In the genomic region with DNA sequence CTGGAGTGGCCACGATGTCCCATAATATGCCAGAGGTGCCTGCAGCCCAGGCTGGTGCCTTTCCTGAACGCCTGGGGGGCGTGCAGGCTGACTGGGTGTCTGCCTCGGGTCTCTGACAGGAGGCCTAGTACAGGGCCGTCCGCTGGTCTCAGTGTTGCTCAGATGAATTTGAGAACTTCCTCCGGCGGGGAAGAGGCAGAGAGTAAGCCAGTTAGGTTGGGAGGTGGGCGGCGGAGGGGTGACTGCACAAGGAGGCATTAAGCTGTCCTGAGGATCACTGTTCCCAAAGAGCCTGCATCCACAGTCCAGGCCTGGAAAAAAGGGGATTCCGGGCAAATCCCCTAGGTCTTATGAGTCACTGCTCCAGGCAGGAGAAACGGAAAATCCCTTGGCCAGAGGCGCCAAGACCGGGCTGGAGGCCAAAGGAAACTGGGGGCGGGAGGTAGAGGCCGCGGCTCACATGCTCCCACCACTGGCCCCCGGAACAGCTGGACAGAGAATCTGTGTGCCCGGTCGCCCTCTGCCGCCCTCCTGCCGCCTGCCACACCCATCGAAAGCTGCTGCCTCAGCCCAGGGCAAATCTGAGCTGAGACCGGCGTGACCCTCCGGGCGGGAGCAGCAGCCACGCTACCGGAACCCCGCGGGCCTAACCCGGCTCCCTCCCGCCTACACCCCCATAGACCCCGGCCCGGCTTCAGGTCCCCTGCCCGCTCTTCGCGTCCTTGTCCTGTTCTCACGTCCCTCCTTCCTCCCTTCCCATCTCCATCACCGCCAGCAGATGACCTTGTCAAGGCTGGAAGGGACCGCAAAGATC, we compare ENCODE assay signal across 1 cellular context.
A peak's percentile ranks its signal among the peaks of the same experiment; 100 is the strongest.
TF ChIP-seq lines count a peak whose summit lies in the region.

No MANE protein-coding gene starts in this region.

TF ChIP-seq in SK-N-SH, 30 proteins besides CTCF, POLR2A, EP300 and RAD21 (continued from another document):
- TF ChIP-seq, protein P1, sequence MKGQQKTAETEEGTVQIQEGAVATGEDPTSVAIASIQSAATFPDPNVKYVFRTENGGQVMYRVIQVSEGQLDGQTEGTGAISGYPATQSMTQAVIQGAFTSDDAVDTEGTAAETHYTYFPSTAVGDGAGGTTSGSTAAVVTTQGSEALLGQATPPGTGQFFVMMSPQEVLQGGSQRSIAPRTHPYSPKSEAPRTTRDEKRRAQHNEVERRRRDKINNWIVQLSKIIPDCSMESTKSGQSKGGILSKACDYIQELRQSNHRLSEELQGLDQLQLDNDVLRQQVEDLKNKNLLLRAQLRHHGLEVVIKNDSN (IDR thresholded peaks at IDR 0.05; ENCODE audit: borderline replicate concordance, low read depth), result 0 out of 2 replicates have a peak, but pooled peaks have one; percentile 32
- TF ChIP-seq CHD2 (IDR thresholded peaks at IDR 0.05; ENCODE audit: low read length, partially characterized antibody) (no peak), JUND (IDR thresholded peaks at IDR 0.05) (peak; percentile 98), NFIC (IDR thresholded peaks at IDR 0.05; ENCODE audit: borderline replicate concordance) (peak; percentile 100), RFX5 (IDR thresholded peaks at IDR 0.05; ENCODE audit: low read length) (no peak), EZH2phosphoT487 (IDR thresholded peaks at IDR 0.05; ENCODE audit: borderline replicate concordance, low read depth) (no peak), SIN3A (IDR thresholded peaks at IDR 0.05; ENCODE audit: borderline replicate concordance, low read depth, low read length) (peak; percentile 55; the same call in 1 of the 2 replicates), NRF1 (IDR thresholded peaks at IDR 0.05; ENCODE audit: low read depth, low read length) (no peak), FOXM1 (IDR thresholded peaks at IDR 0.05; ENCODE audit: low read depth) (no peak), GABPA (IDR thresholded peaks at IDR 0.05; ENCODE audit: low read depth) (no peak), POLR2AphosphoS5 (IDR thresholded peaks at IDR 0.05; ENCODE audit: low read depth, low read length) (peak; percentile 80; the same call in 1 of the 2 replicates), TAF1 (IDR thresholded peaks at IDR 0.05; ENCODE audit: borderline replicate concordance, low read depth, low read length) (no peak), GATA2 (CRISPR knock-in tag; IDR thresholded peaks at IDR 0.05) (no peak), TCF12 (IDR thresholded peaks at IDR 0.05) (peak; percentile 85), TEAD4 (IDR thresholded peaks at IDR 0.05; ENCODE audit: borderline replicate concordance, insufficient read depth) (peak; percentile 81), ELF1 (IDR thresholded peaks at IDR 0.05) (no peak), YY1 (IDR thresholded peaks at IDR 0.05; ENCODE audit: low read depth) (no peak), FOSL2 (IDR thresholded peaks at IDR 0.05; ENCODE audit: borderline replicate concordance, low read depth) (peak; percentile 98), RXRA (IDR thresholded peaks at IDR 0.05; ENCODE audit: borderline replicate concordance, low read depth) (peak; percentile 70; the same call in 1 of the 2 replicates), SMC3 (IDR thresholded peaks at IDR 0.05; ENCODE audit: low read depth, low read length) (no peak), FOXJ3 (CRISPR knock-in tag; IDR thresholded peaks at IDR 0.05) (no peak)
- TF ChIP-seq, protein P2, sequence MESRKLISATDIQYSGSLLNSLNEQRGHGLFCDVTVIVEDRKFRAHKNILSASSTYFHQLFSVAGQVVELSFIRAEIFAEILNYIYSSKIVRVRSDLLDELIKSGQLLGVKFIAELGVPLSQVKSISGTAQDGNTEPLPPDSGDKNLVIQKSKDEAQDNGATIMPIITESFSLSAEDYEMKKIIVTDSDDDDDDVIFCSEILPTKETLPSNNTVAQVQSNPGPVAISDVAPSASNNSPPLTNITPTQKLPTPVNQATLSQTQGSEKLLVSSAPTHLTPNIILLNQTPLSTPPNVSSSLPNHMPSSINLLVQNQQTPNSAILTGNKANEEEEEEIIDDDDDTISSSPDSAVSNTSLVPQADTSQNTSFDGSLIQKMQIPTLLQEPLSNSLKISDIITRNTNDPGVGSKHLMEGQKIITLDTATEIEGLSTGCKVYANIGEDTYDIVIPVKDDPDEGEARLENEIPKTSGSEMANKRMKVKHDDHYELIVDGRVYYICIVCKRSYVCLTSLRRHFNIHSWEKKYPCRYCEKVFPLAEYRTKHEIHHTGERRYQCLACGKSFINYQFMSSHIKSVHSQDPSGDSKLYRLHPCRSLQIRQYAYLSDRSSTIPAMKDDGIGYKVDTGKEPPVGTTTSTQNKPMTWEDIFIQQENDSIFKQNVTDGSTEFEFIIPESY (IDR thresholded peaks at IDR 0.05; ENCODE audit: borderline replicate concordance, low read depth), result peak; percentile 72
- TF ChIP-seq, protein P3, sequence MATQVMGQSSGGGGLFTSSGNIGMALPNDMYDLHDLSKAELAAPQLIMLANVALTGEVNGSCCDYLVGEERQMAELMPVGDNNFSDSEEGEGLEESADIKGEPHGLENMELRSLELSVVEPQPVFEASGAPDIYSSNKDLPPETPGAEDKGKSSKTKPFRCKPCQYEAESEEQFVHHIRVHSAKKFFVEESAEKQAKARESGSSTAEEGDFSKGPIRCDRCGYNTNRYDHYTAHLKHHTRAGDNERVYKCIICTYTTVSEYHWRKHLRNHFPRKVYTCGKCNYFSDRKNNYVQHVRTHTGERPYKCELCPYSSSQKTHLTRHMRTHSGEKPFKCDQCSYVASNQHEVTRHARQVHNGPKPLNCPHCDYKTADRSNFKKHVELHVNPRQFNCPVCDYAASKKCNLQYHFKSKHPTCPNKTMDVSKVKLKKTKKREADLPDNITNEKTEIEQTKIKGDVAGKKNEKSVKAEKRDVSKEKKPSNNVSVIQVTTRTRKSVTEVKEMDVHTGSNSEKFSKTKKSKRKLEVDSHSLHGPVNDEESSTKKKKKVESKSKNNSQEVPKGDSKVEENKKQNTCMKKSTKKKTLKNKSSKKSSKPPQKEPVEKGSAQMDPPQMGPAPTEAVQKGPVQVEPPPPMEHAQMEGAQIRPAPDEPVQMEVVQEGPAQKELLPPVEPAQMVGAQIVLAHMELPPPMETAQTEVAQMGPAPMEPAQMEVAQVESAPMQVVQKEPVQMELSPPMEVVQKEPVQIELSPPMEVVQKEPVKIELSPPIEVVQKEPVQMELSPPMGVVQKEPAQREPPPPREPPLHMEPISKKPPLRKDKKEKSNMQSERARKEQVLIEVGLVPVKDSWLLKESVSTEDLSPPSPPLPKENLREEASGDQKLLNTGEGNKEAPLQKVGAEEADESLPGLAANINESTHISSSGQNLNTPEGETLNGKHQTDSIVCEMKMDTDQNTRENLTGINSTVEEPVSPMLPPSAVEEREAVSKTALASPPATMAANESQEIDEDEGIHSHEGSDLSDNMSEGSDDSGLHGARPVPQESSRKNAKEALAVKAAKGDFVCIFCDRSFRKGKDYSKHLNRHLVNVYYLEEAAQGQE (IDR thresholded peaks at IDR 0.05; ENCODE audit: low read depth, low read length), result peak; percentile 79
- TF ChIP-seq, protein P4, sequence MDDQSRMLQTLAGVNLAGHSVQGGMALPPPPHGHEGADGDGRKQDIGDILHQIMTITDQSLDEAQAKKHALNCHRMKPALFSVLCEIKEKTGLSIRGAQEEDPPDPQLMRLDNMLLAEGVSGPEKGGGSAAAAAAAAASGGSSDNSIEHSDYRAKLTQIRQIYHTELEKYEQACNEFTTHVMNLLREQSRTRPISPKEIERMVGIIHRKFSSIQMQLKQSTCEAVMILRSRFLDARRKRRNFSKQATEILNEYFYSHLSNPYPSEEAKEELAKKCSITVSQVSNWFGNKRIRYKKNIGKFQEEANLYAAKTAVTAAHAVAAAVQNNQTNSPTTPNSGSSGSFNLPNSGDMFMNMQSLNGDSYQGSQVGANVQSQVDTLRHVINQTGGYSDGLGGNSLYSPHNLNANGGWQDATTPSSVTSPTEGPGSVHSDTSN (IDR thresholded peaks at IDR 0.05), result peak; percentile 53; the same call in 1 of the 2 replicates
- TF ChIP-seq, protein P5, sequence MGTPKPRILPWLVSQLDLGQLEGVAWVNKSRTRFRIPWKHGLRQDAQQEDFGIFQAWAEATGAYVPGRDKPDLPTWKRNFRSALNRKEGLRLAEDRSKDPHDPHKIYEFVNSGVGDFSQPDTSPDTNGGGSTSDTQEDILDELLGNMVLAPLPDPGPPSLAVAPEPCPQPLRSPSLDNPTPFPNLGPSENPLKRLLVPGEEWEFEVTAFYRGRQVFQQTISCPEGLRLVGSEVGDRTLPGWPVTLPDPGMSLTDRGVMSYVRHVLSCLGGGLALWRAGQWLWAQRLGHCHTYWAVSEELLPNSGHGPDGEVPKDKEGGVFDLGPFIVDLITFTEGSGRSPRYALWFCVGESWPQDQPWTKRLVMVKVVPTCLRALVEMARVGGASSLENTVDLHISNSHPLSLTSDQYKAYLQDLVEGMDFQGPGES (IDR thresholded peaks at IDR 0.05; ENCODE audit: low read depth, low read length), result no peak
- TF ChIP-seq, protein P6, sequence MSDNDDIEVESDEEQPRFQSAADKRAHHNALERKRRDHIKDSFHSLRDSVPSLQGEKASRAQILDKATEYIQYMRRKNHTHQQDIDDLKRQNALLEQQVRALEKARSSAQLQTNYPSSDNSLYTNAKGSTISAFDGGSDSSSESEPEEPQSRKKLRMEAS (IDR thresholded peaks at IDR 0.05; ENCODE audit: low read depth), result peak; percentile 73; the same call in 1 of the 2 replicates
- TF ChIP-seq, protein P7, sequence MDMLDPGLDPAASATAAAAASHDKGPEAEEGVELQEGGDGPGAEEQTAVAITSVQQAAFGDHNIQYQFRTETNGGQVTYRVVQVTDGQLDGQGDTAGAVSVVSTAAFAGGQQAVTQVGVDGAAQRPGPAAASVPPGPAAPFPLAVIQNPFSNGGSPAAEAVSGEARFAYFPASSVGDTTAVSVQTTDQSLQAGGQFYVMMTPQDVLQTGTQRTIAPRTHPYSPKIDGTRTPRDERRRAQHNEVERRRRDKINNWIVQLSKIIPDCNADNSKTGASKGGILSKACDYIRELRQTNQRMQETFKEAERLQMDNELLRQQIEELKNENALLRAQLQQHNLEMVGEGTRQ (IDR thresholded peaks at IDR 0.05; ENCODE audit: borderline replicate concordance, low read depth, low read length), result no peak
